In genomic region chr7:2353113-2353512, GRCh38 we compare ENCODE assay signal across 8 cellular contexts. TPM values are rescaled to one million over a fixed set of nuclear protein-coding genes. Genes with fewer than 3 reads are reported as not detected.
DNase-seq lines count a peak whose midpoint lies in the region; ATAC-seq and TF ChIP-seq lines count a peak whose summit lies in the region.

No MANE protein-coding gene starts in this region.

- H3K4me1 ChIP-seq in HUES6 (ENCODE audit: control insufficient read depth, insufficient read depth, low read length) (peaks cover 4% of the 10 kb centered on the region; the same call in 1 of the 2 replicates), breast epithelium (peaks cover 5 to 8% of the 10 kb centered on the region in 2 donors), muscle layer of colon (ENCODE audit: insufficient read depth, low read length) (peaks cover 28% of the 10 kb centered on the region)

- no peak for TF ChIP-seq CTCF in AG04449 (IDR thresholded peaks at IDR 0.05; ENCODE audit: insufficient read depth, low read length, missing control alignments)
- no peak for TF ChIP-seq CTCF in breast epithelium (IDR thresholded peaks at IDR 0.05)

- H3K9me3 ChIP-seq in HUES6 (ENCODE audit: control insufficient read depth, insufficient read depth, low read depth, low read length) (no peaks in the 10 kb centered on the region), breast epithelium (no peaks in the 10 kb centered on the region), muscle layer of colon (ENCODE audit: low read length) (no peaks in the 10 kb centered on the region)

- H3K27ac ChIP-seq in HUES6 (ENCODE audit: low read depth, low read length) (no peak overlapping the region), breast epithelium (no peak overlapping the region), muscle layer of colon (ENCODE audit: low read depth, low read length) (no peak overlapping the region)

- H3K27me3 ChIP-seq in HUES6 (ENCODE audit: control insufficient read depth, insufficient read depth, low read length), result no peaks in the 10 kb centered on the region
- no peaks in the 10 kb centered on the region for H3K27me3 ChIP-seq in breast epithelium
- no peaks in the 10 kb centered on the region for H3K27me3 ChIP-seq in muscle layer of colon (ENCODE audit: control insufficient read depth in 1 of 2, insufficient read depth in 2 of 2, low read length in 2 of 2)

- no peak for DNase-seq in AG04449 (ENCODE audit: low read depth, low spot score)
- no peak for DNase-seq in breast epithelium (ENCODE audit: low spot score in 2 of 2)
- no peak for DNase-seq in OCI-M1 (lab: John Stamatoyannopoulos, UW)
- no peak for DNase-seq in stimulated activated CD4-positive, alpha-beta T cell treated with anti-CD3 and anti-CD28 coated beads, Interleukin-4, amount 100 ng/mL, for 4 hours

- peak overlapping the region; percentile 99 for H3K9ac ChIP-seq in HUES6 (ENCODE audit: low read length)
- H3K9ac ChIP-seq in muscle layer of colon (ENCODE audit: low read length), result no peak overlapping the region

- no peak for TF ChIP-seq POLR2A in breast epithelium (IDR thresholded peaks at IDR 0.05)

- no peak for ATAC-seq in esophagus mucosa
- no peak for ATAC-seq in HG02759 (IDR thresholded peaks at IDR 0.05; ENCODE audit: unreplicated experiment)

- H3K36me3 ChIP-seq in HUES6 (ENCODE audit: control insufficient read depth, insufficient read depth, low read length) (peaks cover 21% of the 10 kb centered on the region), breast epithelium (no peaks in the 10 kb centered on the region), muscle layer of colon (ENCODE audit: insufficient read depth, low read length) (no peaks in the 10 kb centered on the region)

- peak overlapping the region; percentile 88 for H3K4me3 ChIP-seq in AG04449 (ENCODE audit: low read depth, low read length)
- peak overlapping the region; percentile 83 for H3K4me3 ChIP-seq in HUES6 (ENCODE audit: low read depth, low read length)
- H3K4me3 ChIP-seq in breast epithelium, result peak overlapping the region; percentile 91 to 99 (median 99)
- peak overlapping the region; percentile 40 to 66 for H3K4me3 ChIP-seq in muscle layer of colon (ENCODE audit: low read depth in 1 of 2, low read length in 2 of 2)

- POLR2A ChIA-PET in AG04449 (lab: Yijun Ruan, JAX), result interaction anchor here (1.6 to 1.7 kb wide), 2 partner anchors 46 to 104 kb away, joined by 5 to 6 read pairs; no protein-coding TSS in a partner anchor

- CTCF ChIA-PET in AG04449 (lab: Yijun Ruan, JAX), result interaction anchor here (1.3 kb wide), 1 partner anchor 120 kb away, joined by 3 read pairs; the partner anchor contains the start of gene MAD1L1

- intact Hi-C loops in breast epithelium (cut with DNase I; ENCODE audit: low total_unique reads), result no loop called here

RNA-seq across cellular contexts. Expression of gene EIF3B, which starts 1.5 kb away (rescaled TPM):
- total RNA-seq in breast epithelium (100 to 1,000 TPM; 111 to 122 (median 115) TPM), esophagus mucosa (119 TPM)

RNA-seq across cellular contexts. Expression of gene SNX8, which starts 38.9 kb away (rescaled TPM):
- total RNA-seq in breast epithelium (10 to 100 TPM in 2 of 3 donors, 1 to 10 TPM in 1; 8.8 to 32.3 (median 20.3) TPM), esophagus mucosa (21.7 TPM)

RNA-seq across cellular contexts. Expression of gene CHST12, which starts 50.3 kb away (rescaled TPM):
- total RNA-seq in breast epithelium (10 to 100 TPM in 1 of 3 donors, 1 to 10 TPM in 2; 6.2 to 15.0 (median 7.2) TPM), esophagus mucosa (4.1 TPM)
